In the genomic region with DNA sequence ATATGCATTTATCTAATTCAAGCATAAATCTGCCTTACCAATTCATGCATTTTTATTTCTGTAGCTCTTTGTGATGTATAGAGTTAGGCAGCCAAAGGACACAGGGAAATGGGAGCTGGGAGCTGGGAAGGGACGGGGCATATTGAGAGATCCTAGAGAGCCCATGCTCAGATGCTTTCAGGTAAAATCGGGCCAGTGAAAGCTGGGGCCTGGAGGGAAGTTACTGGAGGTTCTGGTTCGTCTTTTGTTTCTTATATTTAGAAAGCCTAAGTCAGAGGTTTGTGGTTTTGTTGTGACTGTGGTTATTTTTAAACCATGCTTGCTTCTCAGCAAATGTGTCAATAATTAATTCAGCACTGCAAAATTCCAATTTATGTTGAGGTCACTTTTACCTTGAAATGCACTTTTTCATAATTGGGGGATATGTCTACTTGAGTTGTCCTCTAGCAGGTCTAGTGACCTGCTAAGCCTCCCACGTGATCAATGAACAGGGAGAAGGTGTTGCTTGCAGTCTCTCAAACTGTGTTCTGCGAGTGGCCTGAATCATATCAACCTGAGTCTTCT, we compare ENCODE assay signal across 1 cellular context.
TF ChIP-seq lines count a peak whose summit lies in the region.

No MANE protein-coding gene starts in this region.

TF ChIP-seq in HepG2, 621 proteins besides CTCF, POLR2A, EP300 and RAD21:
- TF ChIP-seq ZNF121 (CRISPR knock-in tag; IDR thresholded peaks at IDR 0.05) (peak; percentile 82), THAP11 (CRISPR knock-in tag; IDR thresholded peaks at IDR 0.05) (0 out of 2 replicates have a peak, but pooled peaks have one; percentile 0), TOE1 (CRISPR knock-in tag; IDR thresholded peaks at IDR 0.05) (no peak)
- TF ChIP-seq, protein P1, sequence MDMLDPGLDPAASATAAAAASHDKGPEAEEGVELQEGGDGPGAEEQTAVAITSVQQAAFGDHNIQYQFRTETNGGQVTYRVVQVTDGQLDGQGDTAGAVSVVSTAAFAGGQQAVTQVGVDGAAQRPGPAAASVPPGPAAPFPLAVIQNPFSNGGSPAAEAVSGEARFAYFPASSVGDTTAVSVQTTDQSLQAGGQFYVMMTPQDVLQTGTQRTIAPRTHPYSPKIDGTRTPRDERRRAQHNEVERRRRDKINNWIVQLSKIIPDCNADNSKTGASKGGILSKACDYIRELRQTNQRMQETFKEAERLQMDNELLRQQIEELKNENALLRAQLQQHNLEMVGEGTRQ (IDR thresholded peaks at IDR 0.05; ENCODE audit: low read depth, low read length) = peak; percentile 28; the same call in 1 of the 2 replicates
- TF ChIP-seq, protein P1 (CRISPR knock-in tag; IDR thresholded peaks at IDR 0.05; ENCODE audit: borderline replicate concordance) = no peak
